In genomic region chr1:91582431-91582921, GRCh38 we compare ENCODE assay signal across 11 cellular contexts.
A peak's percentile ranks its signal among the peaks of the same experiment; 100 is the strongest.
DNase-seq lines count a peak whose midpoint lies in the region; TF ChIP-seq lines count a peak whose summit lies in the region.
"Had no signal": no experiment of that assay in that cellular context is flagged by ENCODE, and none has a peak within 500 bp of the region (broad histone marks: within the 10 kb centered on the region; RNA-seq: fewer than 3 reads in every experiment).

No MANE protein-coding gene starts in this region.

- CTCF ChIA-PET in activated naive CD4-positive, alpha-beta T cell treated with anti-CD3 and anti-CD28 coated beads for 36 hours (lab: Charles Lee) = no interaction called here

- intact Hi-C loops in activated naive CD4-positive, alpha-beta T cell treated with anti-CD3 and anti-CD28 coated beads for 36 hours (cut with micrococcal nuclease) = no loop called here

- H3K4me1 Mint-ChIP-seq in activated naive CD4-positive, alpha-beta T cell treated with anti-CD3 and anti-CD28 coated beads for 36 hours (ENCODE audit: low read depth) = peaks cover 2% of the 10 kb centered on the region
- H3K4me1 Mint-ChIP-seq in endodermal cell = peaks cover 19% of the 10 kb centered on the region

- TF ChIP-seq CTCF in AG10803 (conservative IDR thresholded peaks at IDR 0.05; ENCODE audit: low read length) = no peak
- TF ChIP-seq CTCF in choroid plexus epithelial cell (conservative IDR thresholded peaks at IDR 0.05; ENCODE audit: low read depth, low read length) = no peak
- TF ChIP-seq CTCF in neutrophil (IDR thresholded peaks at IDR 0.05) = no peak
- TF ChIP-seq CTCF in endodermal cell (conservative IDR thresholded peaks at IDR 0.05) = no peak

- WGBS in endodermal cell (ENCODE audit: insufficient coverage in 1 of 2, insufficient read length in 1 of 2), 2 experiments = 89 to 97% methylated on average over 3 to 4 of the region's 4 CpGs

- H3K9me3 ChIP-seq in neutrophil = no peaks in the 10 kb centered on the region
- H3K9me3 ChIP-seq in endodermal cell (ENCODE audit: control insufficient read depth, low read length) = no peaks in the 10 kb centered on the region

- H3K27ac ChIP-seq in neutrophil (peak overlapping the region; percentile 66), endodermal cell (ENCODE audit: low read depth, low read length) (no peak overlapping the region)

- H3K36me3 Mint-ChIP-seq in activated naive CD4-positive, alpha-beta T cell treated with anti-CD3 and anti-CD28 coated beads for 36 hours (ENCODE audit: low read depth) = no peaks in the 10 kb centered on the region
- no peaks in the 10 kb centered on the region for H3K36me3 Mint-ChIP-seq in endodermal cell (ENCODE audit: low read depth)

- H3K27me3 ChIP-seq in neutrophil (no peaks in the 10 kb centered on the region), endodermal cell (ENCODE audit: control insufficient read depth, insufficient read depth, low read length, poor library complexity, severe bottlenecking) (no peaks in the 10 kb centered on the region)

- H3K27ac Mint-ChIP-seq in activated naive CD4-positive, alpha-beta T cell treated with anti-CD3 and anti-CD28 coated beads for 36 hours = no peak overlapping the region
- H3K27ac Mint-ChIP-seq in endodermal cell = no peak overlapping the region

- DNase-seq in AG10803 (ENCODE audit: low read depth) (peak; percentile 95), M059J (ENCODE audit: low read depth) (peak; percentile 83), choroid plexus epithelial cell (ENCODE audit: low read depth) (peak; percentile 80), endodermal cell (no peak), NCI-H2029 treated with DMSO at 0.1 percent for 48 hours (lab: John Stamatoyannopoulos, UW) (no peak)
- no peak for DNase-seq in activated naive CD4-positive, alpha-beta T cell treated with anti-CD3 and anti-CD28 coated beads for 36 hours
- DNase-seq in activated CD4-positive, CD25-positive, alpha-beta regulatory T cell treated with anti-CD3 and anti-CD28 coated beads, Interleukin-2, amount 50 U/mL, for 72 hours = no peak
- DNase-seq: activated T-cell treated with anti-CD3 and anti-CD28 coated beads, Interleukin-2, amount 50 U/mL, for 48 hours; SHP77; stimulated activated CD4-positive, alpha-beta T cell treated with anti-CD3 and anti-CD28 coated beads, Interleukin-12 subunit alpha, Interleukin-12 subunit beta, amount 100 ng/mL, for 4 hours had no signal

- no peak overlapping the region for H3K4me3 Mint-ChIP-seq in activated naive CD4-positive, alpha-beta T cell treated with anti-CD3 and anti-CD28 coated beads for 36 hours
- H3K4me3 Mint-ChIP-seq in endodermal cell = no peak overlapping the region

- H3K4me1 ChIP-seq in neutrophil (ENCODE audit: control insufficient read depth in 1 of 2, insufficient read depth in 1 of 2, low read depth in 1 of 2, low read length in 1 of 2) (peaks cover 38 to 45% of the 10 kb centered on the region in 2 experiments), endodermal cell (ENCODE audit: control insufficient read depth, insufficient read depth, low read length) (peaks cover 5% of the 10 kb centered on the region)

- H3K4me3 ChIP-seq in AG10803 (ENCODE audit: low read length) = no peak overlapping the region
- H3K4me3 ChIP-seq in choroid plexus epithelial cell (ENCODE audit: low read depth, low read length) = no peak overlapping the region
- no peak overlapping the region for H3K4me3 ChIP-seq in neutrophil (ENCODE audit: low read depth in 1 of 2, low read length in 1 of 2)
- H3K4me3 ChIP-seq in endodermal cell (ENCODE audit: low read length) = no peak overlapping the region

- H3K27me3 Mint-ChIP-seq in activated naive CD4-positive, alpha-beta T cell treated with anti-CD3 and anti-CD28 coated beads for 36 hours (ENCODE audit: low read depth) = no peaks in the 10 kb centered on the region
- H3K27me3 Mint-ChIP-seq in endodermal cell (ENCODE audit: insufficient read depth) = no peaks in the 10 kb centered on the region

- H3K9ac ChIP-seq in endodermal cell (ENCODE audit: extremely low read depth, low read length, poor library complexity, severe bottlenecking) = no peak overlapping the region

- H3K36me3 ChIP-seq in neutrophil (no peaks in the 10 kb centered on the region), endodermal cell (ENCODE audit: control insufficient read depth, insufficient read depth, low read length) (no peaks in the 10 kb centered on the region)

- no peaks in the 10 kb centered on the region for H3K9me3 Mint-ChIP-seq in activated naive CD4-positive, alpha-beta T cell treated with anti-CD3 and anti-CD28 coated beads for 36 hours
- H3K9me3 Mint-ChIP-seq in endodermal cell = no peaks in the 10 kb centered on the region

Comparison
In these comparisons a context has a peak if more than half of its experiments do, and no peak if none do; other contexts are left out.
1. DNase-seq: peak in AG10803 (single experiment), M059J (single experiment) and choroid plexus epithelial cell (single experiment); none in activated naive CD4-positive, alpha-beta T cell treated with anti-CD3 and anti-CD28 coated beads for 36 hours (single experiment), activated CD4-positive, CD25-positive, alpha-beta regulatory T cell treated with anti-CD3 and anti-CD28 coated beads, Interleukin-2, amount 50 U/mL, for 72 hours (single experiment), endodermal cell (single experiment) and NCI-H2029 treated with DMSO at 0.1 percent for 48 hours (single experiment).